ENCODE assay signal across 1 cellular context in the genomic region with DNA sequence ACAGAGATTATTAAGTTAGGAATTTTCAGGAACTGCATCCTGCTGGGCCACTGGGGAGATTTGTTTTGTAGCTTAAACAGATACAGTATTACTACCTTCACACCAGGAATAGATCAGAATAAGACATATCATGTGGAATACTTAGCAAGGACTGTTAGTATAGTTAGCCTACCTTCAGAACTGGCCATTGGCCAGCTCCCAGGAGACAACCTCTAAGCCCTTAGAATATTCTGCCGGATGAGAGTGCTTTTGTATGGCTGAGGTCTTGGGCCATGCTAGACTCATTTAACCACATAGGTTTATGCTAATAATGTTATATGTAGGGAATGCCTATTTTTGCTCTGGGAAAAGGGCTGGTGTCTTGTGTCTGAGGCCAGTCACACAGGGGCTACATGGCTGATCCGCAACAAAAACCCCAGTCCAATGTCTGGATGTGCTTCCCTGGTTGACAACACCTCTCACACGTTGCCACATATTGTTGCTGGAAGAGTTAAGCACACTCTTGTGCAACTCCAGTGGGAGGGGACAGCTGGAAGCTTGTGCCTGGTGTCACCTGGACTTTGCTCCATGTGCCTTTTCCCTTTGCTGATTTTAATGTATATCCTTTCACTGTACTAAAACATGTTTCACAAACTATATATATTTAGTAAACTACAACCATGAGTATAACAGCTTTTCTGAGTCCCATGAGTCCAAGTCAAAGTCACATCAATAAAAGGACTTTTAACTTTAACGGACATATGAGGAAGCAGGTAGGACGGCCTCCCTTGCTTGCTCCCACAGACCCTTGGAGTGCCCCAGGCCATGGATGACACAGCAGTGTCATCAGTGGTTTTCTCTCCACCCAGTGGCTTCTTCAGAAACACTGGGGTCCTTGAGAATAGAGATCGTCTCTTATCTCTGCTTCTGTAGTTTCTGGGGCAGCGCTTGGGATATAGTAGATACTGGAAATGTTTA.
A peak's percentile ranks its signal among the peaks of the same experiment; 100 is the strongest.
TF ChIP-seq lines count a peak whose summit lies in the region.

No MANE protein-coding gene starts in this region.

TF ChIP-seq in HepG2, 621 proteins besides CTCF, POLR2A, EP300 and RAD21 (continued from another document and continues in another):
- TF ChIP-seq, protein P1, sequence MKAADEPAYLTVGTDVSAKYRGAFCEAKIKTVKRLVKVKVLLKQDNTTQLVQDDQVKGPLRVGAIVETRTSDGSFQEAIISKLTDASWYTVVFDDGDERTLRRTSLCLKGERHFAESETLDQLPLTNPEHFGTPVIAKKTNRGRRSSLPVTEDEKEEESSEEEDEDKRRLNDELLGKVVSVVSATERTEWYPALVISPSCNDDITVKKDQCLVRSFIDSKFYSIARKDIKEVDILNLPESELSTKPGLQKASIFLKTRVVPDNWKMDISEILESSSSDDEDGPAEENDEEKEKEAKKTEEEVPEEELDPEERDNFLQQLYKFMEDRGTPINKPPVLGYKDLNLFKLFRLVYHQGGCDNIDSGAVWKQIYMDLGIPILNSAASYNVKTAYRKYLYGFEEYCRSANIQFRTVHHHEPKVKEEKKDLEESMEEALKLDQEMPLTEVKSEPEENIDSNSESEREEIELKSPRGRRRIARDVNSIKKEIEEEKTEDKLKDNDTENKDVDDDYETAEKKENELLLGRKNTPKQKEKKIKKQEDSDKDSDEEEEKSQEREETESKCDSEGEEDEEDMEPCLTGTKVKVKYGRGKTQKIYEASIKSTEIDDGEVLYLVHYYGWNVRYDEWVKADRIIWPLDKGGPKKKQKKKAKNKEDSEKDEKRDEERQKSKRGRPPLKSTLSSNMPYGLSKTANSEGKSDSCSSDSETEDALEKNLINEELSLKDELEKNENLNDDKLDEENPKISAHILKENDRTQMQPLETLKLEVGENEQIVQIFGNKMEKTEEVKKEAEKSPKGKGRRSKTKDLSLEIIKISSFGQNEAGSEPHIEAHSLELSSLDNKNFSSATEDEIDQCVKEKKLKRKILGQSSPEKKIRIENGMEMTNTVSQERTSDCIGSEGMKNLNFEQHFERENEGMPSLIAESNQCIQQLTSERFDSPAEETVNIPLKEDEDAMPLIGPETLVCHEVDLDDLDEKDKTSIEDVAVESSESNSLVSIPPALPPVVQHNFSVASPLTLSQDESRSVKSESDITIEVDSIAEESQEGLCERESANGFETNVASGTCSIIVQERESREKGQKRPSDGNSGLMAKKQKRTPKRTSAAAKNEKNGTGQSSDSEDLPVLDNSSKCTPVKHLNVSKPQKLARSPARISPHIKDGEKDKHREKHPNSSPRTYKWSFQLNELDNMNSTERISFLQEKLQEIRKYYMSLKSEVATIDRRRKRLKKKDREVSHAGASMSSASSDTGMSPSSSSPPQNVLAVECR (CRISPR knock-in tag; IDR thresholded peaks at IDR 0.05; ENCODE audit: borderline replicate concordance): peak; percentile 77; the same call in 1 of the 2 replicates
- TF ChIP-seq ZNF772 (CRISPR knock-in tag; IDR thresholded peaks at IDR 0.05) (no peak), ZNF383 (CRISPR knock-in tag; IDR thresholded peaks at IDR 0.05; ENCODE audit: borderline replicate concordance) (no peak), ZNF589 (CRISPR knock-in tag; conservative IDR thresholded peaks at IDR 0.05) (no peak; the same call in 1 of the 2 replicates), ZIK1 (CRISPR knock-in tag; IDR thresholded peaks at IDR 0.05; ENCODE audit: borderline replicate concordance, low read depth) (no peak), MXD3 (CRISPR knock-in tag; IDR thresholded peaks at IDR 0.05) (no peak), CCAR2 (optimal IDR thresholded peaks at IDR 0.05; ENCODE audit: low read depth, low read length) (no peak), NCOR1 (IDR thresholded peaks at IDR 0.05; ENCODE audit: borderline replicate concordance, low read length) (peak; percentile 96), ZNF749 (CRISPR knock-in tag; IDR thresholded peaks at IDR 0.05; ENCODE audit: borderline replicate concordance) (no peak), XBP1 (CRISPR knock-in tag; IDR thresholded peaks at IDR 0.05) (no peak), TMF1 (CRISPR knock-in tag; IDR thresholded peaks at IDR 0.05; ENCODE audit: low read depth) (0 out of 2 replicates have a peak, but pooled peaks have one; percentile 37), MED13 (CRISPR knock-in tag; IDR thresholded peaks at IDR 0.05) (no peak), ZNF282 (IDR thresholded peaks at IDR 0.05; ENCODE audit: partially characterized antibody) (no peak), ZNF362 (CRISPR knock-in tag; IDR thresholded peaks at IDR 0.05; ENCODE audit: borderline replicate concordance) (peak; percentile 81; the same call in 1 of the 2 replicates), SMAD1 (CRISPR knock-in tag; IDR thresholded peaks at IDR 0.05; ENCODE audit: borderline replicate concordance, low read depth) (no peak), USF2 (IDR thresholded peaks at IDR 0.05; ENCODE audit: low read depth, low read length) (0 out of 2 replicates have a peak, but pooled peaks have one; percentile 14), USF2 (CRISPR knock-in tag; IDR thresholded peaks at IDR 0.05; ENCODE audit: borderline replicate concordance) (no peak), ZHX1 (CRISPR knock-in tag; IDR thresholded peaks at IDR 0.05; ENCODE audit: low read depth) (peak; percentile 81), SP2 (CRISPR knock-in tag; IDR thresholded peaks at IDR 0.05) (no peak), SYNCRIP (IDR thresholded peaks at IDR 0.05; ENCODE audit: insufficient read depth, low read depth, low read length) (no peak), CREB1 (IDR thresholded peaks at IDR 0.05) (no peak), CREB1 (CRISPR knock-in tag; IDR thresholded peaks at IDR 0.05) (peak; percentile 68), ZNF709 (CRISPR knock-in tag; IDR thresholded peaks at IDR 0.05) (peak; percentile 58; the same call in 1 of the 2 replicates), ZEB1 (IDR thresholded peaks at IDR 0.05; ENCODE audit: insufficient replicate concordance, low read depth) (peak; percentile 24), ZNF513 (CRISPR knock-in tag; conservative IDR thresholded peaks at IDR 0.05) (no peak)
- TF ChIP-seq, protein P2, sequence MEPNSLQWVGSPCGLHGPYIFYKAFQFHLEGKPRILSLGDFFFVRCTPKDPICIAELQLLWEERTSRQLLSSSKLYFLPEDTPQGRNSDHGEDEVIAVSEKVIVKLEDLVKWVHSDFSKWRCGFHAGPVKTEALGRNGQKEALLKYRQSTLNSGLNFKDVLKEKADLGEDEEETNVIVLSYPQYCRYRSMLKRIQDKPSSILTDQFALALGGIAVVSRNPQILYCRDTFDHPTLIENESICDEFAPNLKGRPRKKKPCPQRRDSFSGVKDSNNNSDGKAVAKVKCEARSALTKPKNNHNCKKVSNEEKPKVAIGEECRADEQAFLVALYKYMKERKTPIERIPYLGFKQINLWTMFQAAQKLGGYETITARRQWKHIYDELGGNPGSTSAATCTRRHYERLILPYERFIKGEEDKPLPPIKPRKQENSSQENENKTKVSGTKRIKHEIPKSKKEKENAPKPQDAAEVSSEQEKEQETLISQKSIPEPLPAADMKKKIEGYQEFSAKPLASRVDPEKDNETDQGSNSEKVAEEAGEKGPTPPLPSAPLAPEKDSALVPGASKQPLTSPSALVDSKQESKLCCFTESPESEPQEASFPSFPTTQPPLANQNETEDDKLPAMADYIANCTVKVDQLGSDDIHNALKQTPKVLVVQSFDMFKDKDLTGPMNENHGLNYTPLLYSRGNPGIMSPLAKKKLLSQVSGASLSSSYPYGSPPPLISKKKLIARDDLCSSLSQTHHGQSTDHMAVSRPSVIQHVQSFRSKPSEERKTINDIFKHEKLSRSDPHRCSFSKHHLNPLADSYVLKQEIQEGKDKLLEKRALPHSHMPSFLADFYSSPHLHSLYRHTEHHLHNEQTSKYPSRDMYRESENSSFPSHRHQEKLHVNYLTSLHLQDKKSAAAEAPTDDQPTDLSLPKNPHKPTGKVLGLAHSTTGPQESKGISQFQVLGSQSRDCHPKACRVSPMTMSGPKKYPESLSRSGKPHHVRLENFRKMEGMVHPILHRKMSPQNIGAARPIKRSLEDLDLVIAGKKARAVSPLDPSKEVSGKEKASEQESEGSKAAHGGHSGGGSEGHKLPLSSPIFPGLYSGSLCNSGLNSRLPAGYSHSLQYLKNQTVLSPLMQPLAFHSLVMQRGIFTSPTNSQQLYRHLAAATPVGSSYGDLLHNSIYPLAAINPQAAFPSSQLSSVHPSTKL (CRISPR knock-in tag; IDR thresholded peaks at IDR 0.05): peak; percentile 97
- TF ChIP-seq, protein P3, sequence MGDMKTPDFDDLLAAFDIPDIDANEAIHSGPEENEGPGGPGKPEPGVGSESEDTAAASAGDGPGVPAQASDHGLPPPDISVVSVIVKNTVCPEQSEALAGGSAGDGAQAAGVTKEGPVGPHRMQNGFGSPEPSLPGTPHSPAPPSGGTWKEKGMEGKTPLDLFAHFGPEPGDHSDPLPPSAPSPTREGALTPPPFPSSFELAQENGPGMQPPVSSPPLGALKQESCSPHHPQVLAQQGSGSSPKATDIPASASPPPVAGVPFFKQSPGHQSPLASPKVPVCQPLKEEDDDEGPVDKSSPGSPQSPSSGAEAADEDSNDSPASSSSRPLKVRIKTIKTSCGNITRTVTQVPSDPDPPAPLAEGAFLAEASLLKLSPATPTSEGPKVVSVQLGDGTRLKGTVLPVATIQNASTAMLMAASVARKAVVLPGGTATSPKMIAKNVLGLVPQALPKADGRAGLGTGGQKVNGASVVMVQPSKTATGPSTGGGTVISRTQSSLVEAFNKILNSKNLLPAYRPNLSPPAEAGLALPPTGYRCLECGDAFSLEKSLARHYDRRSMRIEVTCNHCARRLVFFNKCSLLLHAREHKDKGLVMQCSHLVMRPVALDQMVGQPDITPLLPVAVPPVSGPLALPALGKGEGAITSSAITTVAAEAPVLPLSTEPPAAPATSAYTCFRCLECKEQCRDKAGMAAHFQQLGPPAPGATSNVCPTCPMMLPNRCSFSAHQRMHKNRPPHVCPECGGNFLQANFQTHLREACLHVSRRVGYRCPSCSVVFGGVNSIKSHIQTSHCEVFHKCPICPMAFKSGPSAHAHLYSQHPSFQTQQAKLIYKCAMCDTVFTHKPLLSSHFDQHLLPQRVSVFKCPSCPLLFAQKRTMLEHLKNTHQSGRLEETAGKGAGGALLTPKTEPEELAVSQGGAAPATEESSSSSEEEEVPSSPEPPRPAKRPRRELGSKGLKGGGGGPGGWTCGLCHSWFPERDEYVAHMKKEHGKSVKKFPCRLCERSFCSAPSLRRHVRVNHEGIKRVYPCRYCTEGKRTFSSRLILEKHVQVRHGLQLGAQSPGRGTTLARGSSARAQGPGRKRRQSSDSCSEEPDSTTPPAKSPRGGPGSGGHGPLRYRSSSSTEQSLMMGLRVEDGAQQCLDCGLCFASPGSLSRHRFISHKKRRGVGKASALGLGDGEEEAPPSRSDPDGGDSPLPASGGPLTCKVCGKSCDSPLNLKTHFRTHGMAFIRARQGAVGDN (CRISPR knock-in tag; IDR thresholded peaks at IDR 0.05): no peak; the same call in 1 of the 2 replicates
